8 cellular contexts compared by ENCODE assay signal in the genomic region with DNA sequence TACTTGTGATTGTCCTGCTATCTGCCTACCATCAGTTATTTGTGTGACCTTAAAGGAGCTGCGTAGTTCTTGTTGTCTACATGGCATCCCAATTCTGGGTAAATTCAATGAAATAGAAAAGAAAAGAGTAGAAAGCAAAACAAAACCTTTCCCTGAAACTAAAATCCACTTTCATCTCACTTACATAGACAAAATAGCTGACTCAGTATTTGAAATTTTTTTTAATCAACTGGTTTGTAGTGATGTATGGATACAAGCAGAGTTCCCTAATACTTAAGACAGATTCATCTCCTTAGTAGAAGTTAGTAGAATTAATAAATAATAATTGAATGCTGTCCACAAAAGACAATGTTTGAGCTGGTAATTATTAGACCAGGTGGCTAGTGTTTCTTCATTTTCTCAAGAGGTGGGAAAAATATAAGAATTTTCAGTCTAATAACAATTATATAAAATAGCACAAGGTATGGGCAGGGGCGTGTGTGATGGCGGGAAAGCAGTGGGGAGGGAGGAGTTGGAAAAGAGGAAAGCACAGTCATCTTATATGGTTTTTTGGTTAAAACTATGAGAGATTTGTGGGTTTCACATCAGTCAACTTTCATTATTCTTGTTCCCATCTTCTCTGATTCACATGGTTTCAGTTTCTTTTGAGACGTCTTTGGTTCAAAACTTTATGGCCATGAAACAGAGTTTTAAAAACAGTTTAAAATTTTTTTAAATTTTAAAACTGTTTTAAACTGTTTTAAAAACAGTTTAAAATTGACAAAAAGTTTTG.
DNase-seq lines count a peak whose midpoint lies in the region; ATAC-seq and TF ChIP-seq lines count a peak whose summit lies in the region.

No MANE protein-coding gene starts in this region.

- DNase-seq in GM13977 (ENCODE audit: low spot score), result peak; percentile 34
- peak; percentile 36 for DNase-seq in GM20000 (ENCODE audit: low spot score)
- peak; percentile 35 for DNase-seq in amniotic epithelial cell (ENCODE audit: low read depth)
- DNase-seq in DMS79 (lab: John Stamatoyannopoulos, UW), result no peak
- no peak for DNase-seq in HUDEP-2 (lab: John Stamatoyannopoulos, UW; ENCODE audit: unreplicated experiment in 76 of 76)
- no peak for DNase-seq in DMS114 treated with DMSO at 0.1 percent for 48 hours (lab: John Stamatoyannopoulos, UW; ENCODE audit: unreplicated experiment)
- DNase-seq in NCI-H2227 treated with DMSO at 0.1 percent for 48 hours (lab: John Stamatoyannopoulos, UW), result no peak

- in situ Hi-C loops in GM13977 (cut with MboI; ENCODE audit: low pct_unique_long_range_greater_than_20kb, low sequenced_read_pairs, unreplicated experiment), result loop anchor here (25.0 kb wide), 2 partner anchors 285 to 560 kb away; a partner anchor contains a TSS

- peak; percentile 94 for ATAC-seq in HG03196 (IDR thresholded peaks at IDR 0.05; ENCODE audit: unreplicated experiment)

- TF ChIP-seq CTCF in GM13977 (IDR thresholded peaks at IDR 0.05; ENCODE audit: extremely low read depth, insufficient read depth, missing control alignments), result no peak
- no peak for TF ChIP-seq CTCF in GM20000 (IDR thresholded peaks at IDR 0.05; ENCODE audit: extremely low read depth, missing control alignments)

Comparison
In these comparisons a context has a peak if more than half of its experiments do, and no peak if none do; other contexts are left out.
1. DNase-seq: peak in GM13977 (single experiment), GM20000 (single experiment) and amniotic epithelial cell (single experiment); none in DMS79 (single experiment), HUDEP-2 (0 of 76), DMS114 treated with DMSO at 0.1 percent for 48 hours (single experiment) and NCI-H2227 treated with DMSO at 0.1 percent for 48 hours (single experiment).